ENCODE assay signal across 20 cellular contexts in the genomic region with DNA sequence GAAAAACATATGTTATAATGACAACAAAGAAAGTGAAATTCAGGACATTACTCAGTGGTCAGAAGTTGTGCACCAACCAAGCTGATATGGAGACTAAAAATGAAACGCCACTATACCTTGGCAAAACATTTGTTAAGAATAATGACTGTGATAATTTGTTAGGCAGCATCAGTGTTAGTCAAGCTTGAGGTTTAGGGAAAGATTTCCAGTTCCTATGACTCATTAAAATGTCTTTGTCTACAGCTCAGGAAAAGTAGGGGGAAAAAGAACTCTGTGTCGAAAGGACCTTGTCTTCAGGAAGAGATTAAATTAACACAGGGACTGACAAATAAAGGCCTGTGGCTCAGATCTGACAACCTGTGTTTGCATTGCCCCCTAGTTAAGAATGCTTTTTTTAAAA.
DNase-seq lines count a peak whose midpoint lies in the region; ATAC-seq and TF ChIP-seq lines count a peak whose summit lies in the region.
"Had no signal": no experiment of that assay in that cellular context is flagged by ENCODE, and none has a peak within 500 bp of the region (broad histone marks: within the 10 kb centered on the region; RNA-seq: fewer than 3 reads in every experiment).

No MANE protein-coding gene starts in this region.

- no peak overlapping the region for H3K4me3 ChIP-seq in fibroblast of pulmonary artery (replicated peaks; ENCODE audit: low read depth, low read length)
- H3K4me3 ChIP-seq: hepatocyte, right atrium auricular region, SK-N-MC had no signal

- H3K9me3 Mint-ChIP-seq in WTC11, result no peaks in the 10 kb centered on the region; the same call in 1 of the 2 replicates
- H3K9me3 Mint-ChIP-seq in natural killer cell treated with Interleukin-12 subunit alpha and Interleukin-12 subunit beta and Interleukin-15 and Interleukin-18, amount 100 ng/mL, for 72 hours, result peaks cover 9% of the 10 kb centered on the region
- H3K9me3 Mint-ChIP-seq: neural crest cell had no signal

- POLR2A ChIA-PET in WTC11 (lab: Charles Lee), result no interaction called here

- no peaks in the 10 kb centered on the region for H3K27me3 Mint-ChIP-seq in WTC11 (ENCODE audit: low read depth)
- H3K27me3 Mint-ChIP-seq in natural killer cell treated with Interleukin-12 subunit alpha and Interleukin-12 subunit beta and Interleukin-15 and Interleukin-18, amount 100 ng/mL, for 72 hours, result no peaks in the 10 kb centered on the region
- H3K27me3 Mint-ChIP-seq: activated CD4-positive, alpha-beta T cell treated with anti-CD3 and anti-CD28 coated beads, Interleukin-2, amount 10 ng/mL, durations not matched to agents 7 days and 5 days; CD4-positive, alpha-beta T cell; stimulated activated naive CD8-positive, alpha-beta T cell treated with anti-CD3 and anti-CD28 coated beads, Interleukin-15, Interleukin-2, amounts not matched to agents 100 ng/mL and 50 ng/mL, for 24 hours had no signal

- peaks cover 8% of the 10 kb centered on the region for H3K4me1 Mint-ChIP-seq in WTC11
- H3K4me1 Mint-ChIP-seq in natural killer cell treated with Interleukin-12 subunit alpha and Interleukin-12 subunit beta and Interleukin-15 and Interleukin-18, amount 100 ng/mL, for 72 hours (ENCODE audit: low read depth in 2 of 2), result no peaks in the 10 kb centered on the region
- H3K4me1 Mint-ChIP-seq: activated CD4-positive, alpha-beta T cell treated with anti-CD3 and anti-CD28 coated beads, Interleukin-2, amount 10 ng/mL, durations not matched to agents 7 days and 5 days had no signal

- H3K36me3 Mint-ChIP-seq in WTC11, result no peaks in the 10 kb centered on the region
- H3K36me3 Mint-ChIP-seq in natural killer cell treated with Interleukin-12 subunit alpha and Interleukin-12 subunit beta and Interleukin-15 and Interleukin-18, amount 100 ng/mL, for 72 hours, result peaks cover 6% of the 10 kb centered on the region

- DNase-seq in A172 (ENCODE audit: low spot score) (peak; percentile 80), HT1080 (ENCODE audit: low read depth) (peak; percentile 85), WTC11 (ENCODE audit: low spot score) (no peak), fibroblast of pulmonary artery (ENCODE audit: low read depth) (peak; percentile 66), C1 segment of cervical spinal cord (lab: John Stamatoyannopoulos, UW) (no peak), NCI-H748 treated with DMSO at 0.1 percent for 48 hours (lab: John Stamatoyannopoulos, UW) (no peak)
- no peak for DNase-seq in natural killer cell treated with Interleukin-12 subunit alpha and Interleukin-12 subunit beta and Interleukin-15 and Interleukin-18, amount 100 ng/mL, for 72 hours (ENCODE audit: low spot score)
- DNase-seq: activated CD4-positive, alpha-beta T cell treated with anti-CD3 and anti-CD28 coated beads, Interleukin-2, amount 10 ng/mL, durations not matched to agents 7 days and 5 days; aorta; CD4-positive, alpha-beta T cell; DND-41; NCI-H1092; NCI-H2081 treated with DMSO at 0.1 percent for 48 hours; NCI-H526 had no signal

- CTCF ChIA-PET in WTC11 (lab: Charles Lee), result interaction anchor here (0.7 kb wide), 1 partner anchor 34 kb away, joined by 4 read pairs; no protein-coding TSS in a partner anchor

- ATAC-seq in WTC11, result no peak
- ATAC-seq in GM18517 (IDR thresholded peaks at IDR 0.05; ENCODE audit: unreplicated experiment), result no peak
- ATAC-seq in natural killer cell treated with Interleukin-12 subunit alpha and Interleukin-12 subunit beta and Interleukin-15 and Interleukin-18, amount 100 ng/mL, for 72 hours, result no peak

- H3K27ac Mint-ChIP-seq in WTC11, result peak overlapping the region; percentile 28; the same call in 1 of the 2 replicates
- H3K27ac Mint-ChIP-seq in natural killer cell treated with Interleukin-12 subunit alpha and Interleukin-12 subunit beta and Interleukin-15 and Interleukin-18, amount 100 ng/mL, for 72 hours, result no peak overlapping the region
- H3K27ac Mint-ChIP-seq: activated CD4-positive, alpha-beta T cell treated with anti-CD3 and anti-CD28 coated beads, Interleukin-2, amount 10 ng/mL, durations not matched to agents 7 days and 5 days; CD4-positive, alpha-beta T cell; stimulated activated naive CD8-positive, alpha-beta T cell treated with anti-CD3 and anti-CD28 coated beads, Interleukin-15, Interleukin-2, amounts not matched to agents 100 ng/mL and 50 ng/mL, for 24 hours had no signal

- H3K4me3 Mint-ChIP-seq in WTC11, result no peak overlapping the region
- no peak overlapping the region for H3K4me3 Mint-ChIP-seq in natural killer cell treated with Interleukin-12 subunit alpha and Interleukin-12 subunit beta and Interleukin-15 and Interleukin-18, amount 100 ng/mL, for 72 hours
- H3K4me3 Mint-ChIP-seq: activated CD4-positive, alpha-beta T cell treated with anti-CD3 and anti-CD28 coated beads, Interleukin-2, amount 10 ng/mL, durations not matched to agents 7 days and 5 days; CD4-positive, alpha-beta T cell; neural crest cell; stimulated activated naive CD8-positive, alpha-beta T cell treated with anti-CD3 and anti-CD28 coated beads, Interleukin-15, Interleukin-2, amounts not matched to agents 100 ng/mL and 50 ng/mL, for 24 hours had no signal

- TF ChIP-seq CTCF in WTC11 (IDR thresholded peaks at IDR 0.05) (no peak), fibroblast of pulmonary artery (IDR thresholded peaks at IDR 0.05; ENCODE audit: low read length, missing control alignments) (no peak)

TF ChIP-seq in WTC11, 78 proteins besides CTCF, POLR2A, EP300 and RAD21:
- TF ChIP-seq, protein P1, sequence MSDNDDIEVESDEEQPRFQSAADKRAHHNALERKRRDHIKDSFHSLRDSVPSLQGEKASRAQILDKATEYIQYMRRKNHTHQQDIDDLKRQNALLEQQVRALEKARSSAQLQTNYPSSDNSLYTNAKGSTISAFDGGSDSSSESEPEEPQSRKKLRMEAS (CRISPR knock-in tag; IDR thresholded peaks at IDR 0.05), result no peak
- TF ChIP-seq, protein P2, sequence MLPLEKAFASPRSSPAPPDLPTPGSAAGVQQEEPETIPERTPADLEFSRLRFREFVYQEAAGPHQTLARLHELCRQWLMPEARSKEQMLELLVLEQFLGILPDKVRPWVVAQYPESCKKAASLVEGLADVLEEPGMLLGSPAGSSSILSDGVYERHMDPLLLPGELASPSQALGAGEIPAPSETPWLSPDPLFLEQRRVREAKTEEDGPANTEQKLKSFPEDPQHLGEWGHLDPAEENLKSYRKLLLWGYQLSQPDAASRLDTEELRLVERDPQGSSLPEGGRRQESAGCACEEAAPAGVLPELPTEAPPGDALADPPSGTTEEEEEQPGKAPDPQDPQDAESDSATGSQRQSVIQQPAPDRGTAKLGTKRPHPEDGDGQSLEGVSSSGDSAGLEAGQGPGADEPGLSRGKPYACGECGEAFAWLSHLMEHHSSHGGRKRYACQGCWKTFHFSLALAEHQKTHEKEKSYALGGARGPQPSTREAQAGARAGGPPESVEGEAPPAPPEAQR (CRISPR knock-in tag; IDR thresholded peaks at IDR 0.05), result no peak
- TF ChIP-seq RORB (CRISPR knock-in tag; IDR thresholded peaks at IDR 0.05) (no peak), ZNF263 (CRISPR knock-in tag; IDR thresholded peaks at IDR 0.05; ENCODE audit: low read depth) (no peak), JAZF1 (CRISPR knock-in tag; IDR thresholded peaks at IDR 0.05) (no peak)

Comparison
In these comparisons a context has a peak if more than half of its experiments do, and no peak if none do; other contexts are left out.
1. DNase-seq: peak in A172 (single experiment), HT1080 (single experiment) and fibroblast of pulmonary artery (single experiment); none in WTC11 (single experiment), natural killer cell treated with Interleukin-12 subunit alpha and Interleukin-12 subunit beta and Interleukin-15 and Interleukin-18, amount 100 ng/mL, for 72 hours (single experiment), C1 segment of cervical spinal cord (0 of 14) and NCI-H748 treated with DMSO at 0.1 percent for 48 hours (single experiment).